16 cellular contexts compared by ENCODE assay signal in genomic region chr3:172261053-172261452, GRCh38.
DNase-seq lines count a peak whose midpoint lies in the region; ATAC-seq, FAIRE-seq and TF ChIP-seq lines count a peak whose summit lies in the region.
"Had no signal": no experiment of that assay in that cellular context is flagged by ENCODE, and none has a peak within 500 bp of the region (broad histone marks: within the 10 kb centered on the region; RNA-seq: fewer than 3 reads in every experiment).

No MANE protein-coding gene starts in this region.

- H3K27me3 Mint-ChIP-seq in brain, result no peaks in the 10 kb centered on the region
- H3K27me3 Mint-ChIP-seq in naive thymus-derived CD8-positive, alpha-beta T cell, result no peaks in the 10 kb centered on the region
- H3K27me3 Mint-ChIP-seq: T-helper 17 cell had no signal

- H3K4me1 Mint-ChIP-seq in brain, result peaks cover 44% of the 10 kb centered on the region
- peaks cover 0 to 4% (median 3%) of the 10 kb centered on the region in 4 donors for H3K4me1 Mint-ChIP-seq in naive thymus-derived CD8-positive, alpha-beta T cell
- H3K4me1 Mint-ChIP-seq: T-helper 17 cell had no signal

- WGBS in GM23248 (ENCODE audit: low coverage in 1 of 2, low lambda C conversion rate in 2 of 2, missing lambda C conversion rate in 2 of 2), 2 experiments, result 95 to 96% methylated on average over 5 of the region's 5 CpGs
- 94% methylated on average over 5 of the region's 5 CpGs for WGBS in HepG2 (ENCODE audit: low lambda C conversion rate)
- 92% methylated on average over 5 of the region's 5 CpGs for WGBS in smooth muscle cell (ENCODE audit: low lambda C conversion rate)

- TF ChIP-seq EP300 in HepG2 (IDR thresholded peaks at IDR 0.05; ENCODE audit: low read depth in 2 of 2, low read length in 2 of 2) (no peak), HepG2 (CRISPR knock-in tag; IDR thresholded peaks at IDR 0.05; ENCODE audit: borderline replicate concordance) (no peak)

- H3K9me3 ChIP-seq in GM23248 (ENCODE audit: low read depth) (no peaks in the 10 kb centered on the region), HepG2 (ENCODE audit: low read length) (no peaks in the 10 kb centered on the region), smooth muscle cell (replicated peaks; ENCODE audit: low read depth) (no peaks in the 10 kb centered on the region)
- H3K9me3 ChIP-seq: MG63 had no signal

- H4K20me1 ChIP-seq in GM23248 (ENCODE audit: insufficient read depth), result peaks cover 6% of the 10 kb centered on the region; the same call in 1 of the 2 replicates
- peaks cover 95% of the 10 kb centered on the region for H4K20me1 ChIP-seq in HepG2 (ENCODE audit: insufficient read depth, low read length)
- peaks cover 99% of the 10 kb centered on the region for H4K20me1 ChIP-seq in smooth muscle cell (ENCODE audit: low read depth)

- H3K4me1 ChIP-seq in GM23248 (ENCODE audit: insufficient read depth) (peaks cover 51% of the 10 kb centered on the region), HepG2 (ENCODE audit: insufficient read depth, low read length) (peaks cover 27% of the 10 kb centered on the region), smooth muscle cell (ENCODE audit: low read depth) (peaks cover 20% of the 10 kb centered on the region)

- BruUV-seq in HepG2 (replicated peaks; lab: Mats Ljungman, UMichigan), result no TSS peak

- H3F3A ChIP-seq in GM23248 (ENCODE audit: insufficient read depth) (peaks cover 48% of the 10 kb centered on the region), smooth muscle cell (ENCODE audit: low read depth) (peaks cover 46% of the 10 kb centered on the region)

- H3K9me2 ChIP-seq in GM23248 (ENCODE audit: insufficient read depth), result no peaks in the 10 kb centered on the region

- ATAC-seq in HepG2 (no peak), GM18907 (IDR thresholded peaks at IDR 0.05; ENCODE audit: unreplicated experiment) (no peak)
- ATAC-seq in naive thymus-derived CD8-positive, alpha-beta T cell, result no peak
- ATAC-seq: T-helper 17 cell had no signal

- peak overlapping the region in 3 of 5 experiments; percentile 5 to 52 (median 35) for H3K27ac Mint-ChIP-seq in brain
- H3K27ac Mint-ChIP-seq in naive thymus-derived CD8-positive, alpha-beta T cell, result no peak overlapping the region
- H3K27ac Mint-ChIP-seq: T-helper 17 cell had no signal

- H3K4me2 ChIP-seq in GM23248 (ENCODE audit: unreplicated experiment) (no peak overlapping the region), HepG2 (ENCODE audit: low read depth, low read length) (no peak overlapping the region), smooth muscle cell (no peak overlapping the region)

- in situ Hi-C loops in GM23248 (cut with MboI) (no loop called here), HepG2 (cut with HindIII; ENCODE audit: extremely low pct_ligation_motif_present, low pct_unique_long_range_greater_than_20kb) (no loop called here)

- H3K36me3 Mint-ChIP-seq in brain, result peaks cover 44% of the 10 kb centered on the region
- H3K36me3 Mint-ChIP-seq in naive thymus-derived CD8-positive, alpha-beta T cell, result peaks cover 6 to 69% (median 58%) of the 10 kb centered on the region in 3 donors

- peak overlapping the region; percentile 82 for H3K27ac ChIP-seq in GM23248
- H3K27ac ChIP-seq in HepG2 (ENCODE audit: extremely low read length, insufficient read depth, low read length), result no peak overlapping the region
- H3K27ac ChIP-seq in smooth muscle cell (ENCODE audit: low read depth), result peak overlapping the region; percentile 80
- H3K27ac ChIP-seq: parathyroid adenoma had no signal

- no peak for TF ChIP-seq CTCF in brain (conservative IDR thresholded peaks at IDR 0.05)
- no peak for TF ChIP-seq CTCF in HepG2 (CRISPR knock-in tag; IDR thresholded peaks at IDR 0.05)
- TF ChIP-seq CTCF in smooth muscle cell (IDR thresholded peaks at IDR 0.05; ENCODE audit: borderline replicate concordance, insufficient read depth, poor library complexity, severe bottlenecking), result no peak

- CTCF ChIA-PET in HepG2 (lab: Yijun Ruan, JAX; ENCODE audit: low intra/inter-chr PET ratio, low total read pairs), result no interaction called here

- 0 out of 2 replicates have a peak overlapping the region, but pooled peaks have one; percentile 4 for H3K9ac ChIP-seq in GM23248
- H3K9ac ChIP-seq in HepG2 (ENCODE audit: insufficient read depth, low read depth, low read length), result no peak overlapping the region
- no peak overlapping the region for H3K9ac ChIP-seq in smooth muscle cell (ENCODE audit: low read depth)
- H3K9ac ChIP-seq: parathyroid adenoma had no signal

- TF ChIP-seq POLR2A in HepG2 (IDR thresholded peaks at IDR 0.05; ENCODE audit: insufficient read depth in 1 of 2, low read depth in 2 of 2, low read length in 2 of 2), result 0 out of 4 replicates have a peak, but pooled peaks of 1 of the 2 experiments have one; percentile 8

- H3K4me3 ChIP-seq in GM23248, result no peak overlapping the region
- no peak overlapping the region for H3K4me3 ChIP-seq in HepG2 (replicated peaks in 1 of 3; ENCODE audit: insufficient read depth in 1 of 3, low read depth in 2 of 3, low read length in 3 of 3)
- no peak overlapping the region for H3K4me3 ChIP-seq in smooth muscle cell
- H3K4me3 ChIP-seq: MG63 had no signal

- POLR2A ChIA-PET in HepG2 (lab: Yijun Ruan, JAX), result no interaction called here
- POLR2A ChIA-PET in naive thymus-derived CD8-positive, alpha-beta T cell (lab: Charles Lee), result no interaction called here

- no peaks in the 10 kb centered on the region for H3K27me3 ChIP-seq in GM23248 (replicated peaks; ENCODE audit: insufficient read depth)
- no peaks in the 10 kb centered on the region for H3K27me3 ChIP-seq in HepG2 (ENCODE audit: control insufficient read depth in 1 of 2, insufficient read depth in 2 of 2, low read length in 2 of 2)
- H3K27me3 ChIP-seq in smooth muscle cell (ENCODE audit: low read depth), result no peaks in the 10 kb centered on the region
- H3K27me3 ChIP-seq: MG63 had no signal

- TF ChIP-seq RAD21 in HepG2 (CRISPR knock-in tag; IDR thresholded peaks at IDR 0.05), result no peak

- no peak for FAIRE-seq in HepG2 (lab: Jason Lieb, UNC)

- no peak overlapping the region for H3K4me3 Mint-ChIP-seq in brain
- H3K4me3 Mint-ChIP-seq in naive thymus-derived CD8-positive, alpha-beta T cell, result no peak overlapping the region
- H3K4me3 Mint-ChIP-seq: T-helper 17 cell had no signal

- DNase-seq in GM23248, result peak; percentile 32
- DNase-seq in HepG2 (ENCODE audit: low spot score), result no peak
- DNase-seq in smooth muscle cell (lab: John Stamatoyannopoulos, UW; ENCODE audit: unreplicated experiment), result no peak
- no peak for DNase-seq in NCI-H2107 (lab: John Stamatoyannopoulos, UW)
- DNase-seq in activated CD8-positive, alpha-beta memory T cell treated with anti-CD3 and anti-CD28 coated beads, Interleukin-2, amount 50 U/mL, for 4 hours, result no peak
- DNase-seq in naive thymus-derived CD8-positive, alpha-beta T cell, result no peak
- DNase-seq: activated CD4-positive, CD25-positive, alpha-beta regulatory T cell; activated CD8-positive, alpha-beta memory T cell treated with anti-CD3 and anti-CD28 coated beads for 24 hours; amniotic stem cell; MG63; NCI-H187; stimulated activated naive CD4-positive, alpha-beta T cell treated with Interleukin-2 at 50 U/mL for 16 hours; T-helper 17 cell had no signal

- no peaks in the 10 kb centered on the region for H3K9me3 Mint-ChIP-seq in brain
- no peaks in the 10 kb centered on the region for H3K9me3 Mint-ChIP-seq in naive thymus-derived CD8-positive, alpha-beta T cell

- H3K36me3 ChIP-seq in GM23248 (ENCODE audit: low read depth) (peaks cover 24% of the 10 kb centered on the region), HepG2 (replicated peaks in 1 of 2; ENCODE audit: control insufficient read depth in 1 of 2, insufficient read depth in 2 of 2, low read length in 2 of 2) (peaks cover 19 to 88% of the 10 kb centered on the region in 2 experiments), smooth muscle cell (ENCODE audit: low read depth) (peaks cover 11% of the 10 kb centered on the region)

- intact Hi-C loops in HepG2 (cut with micrococcal nuclease; ENCODE audit: unreplicated experiment), result no loop called here

- H3K79me2 ChIP-seq in GM23248 (ENCODE audit: insufficient read depth) (peaks cover 76% of the 10 kb centered on the region), HepG2 (ENCODE audit: insufficient read depth, low read length) (peaks cover 77% of the 10 kb centered on the region), smooth muscle cell (ENCODE audit: low read depth) (peaks cover 99% of the 10 kb centered on the region)
- H3K79me2 ChIP-seq: parathyroid adenoma had no signal

- H2AFZ ChIP-seq in GM23248, result no peak overlapping the region
- H2AFZ ChIP-seq in HepG2 (ENCODE audit: low read length), result no peak overlapping the region
- H2AFZ ChIP-seq in smooth muscle cell (ENCODE audit: low read depth), result no peak overlapping the region
- H2AFZ ChIP-seq: parathyroid adenoma had no signal

TF ChIP-seq in HepG2, 621 proteins besides CTCF, POLR2A, EP300 and RAD21:
- TF ChIP-seq POLR2G (IDR thresholded peaks at IDR 0.05; ENCODE audit: low read depth, low read length) (peak; percentile 12; the same call in 1 of the 2 replicates), RBM22 (optimal IDR thresholded peaks at IDR 0.05; ENCODE audit: low read length) (peak; percentile 22), POLR2AphosphoS5 (IDR thresholded peaks at IDR 0.05; ENCODE audit: low read depth, low read length) (0 out of 2 replicates have a peak, but pooled peaks have one; percentile 8), HDAC1 (CRISPR knock-in tag; IDR thresholded peaks at IDR 0.05) (no peak), NPAS2 (CRISPR knock-in tag; IDR thresholded peaks at IDR 0.05; ENCODE audit: borderline replicate concordance) (no peak)
TF ChIP-seq in HepG2: peak in this region for 3.

Comparison
In these comparisons a context has a peak if more than half of its experiments do, and no peak if none do; other contexts are left out.
1. H3K27ac Mint-ChIP-seq: peak in brain (3 of 5); none in naive thymus-derived CD8-positive, alpha-beta T cell (0 of 10).